In the genomic region with DNA sequence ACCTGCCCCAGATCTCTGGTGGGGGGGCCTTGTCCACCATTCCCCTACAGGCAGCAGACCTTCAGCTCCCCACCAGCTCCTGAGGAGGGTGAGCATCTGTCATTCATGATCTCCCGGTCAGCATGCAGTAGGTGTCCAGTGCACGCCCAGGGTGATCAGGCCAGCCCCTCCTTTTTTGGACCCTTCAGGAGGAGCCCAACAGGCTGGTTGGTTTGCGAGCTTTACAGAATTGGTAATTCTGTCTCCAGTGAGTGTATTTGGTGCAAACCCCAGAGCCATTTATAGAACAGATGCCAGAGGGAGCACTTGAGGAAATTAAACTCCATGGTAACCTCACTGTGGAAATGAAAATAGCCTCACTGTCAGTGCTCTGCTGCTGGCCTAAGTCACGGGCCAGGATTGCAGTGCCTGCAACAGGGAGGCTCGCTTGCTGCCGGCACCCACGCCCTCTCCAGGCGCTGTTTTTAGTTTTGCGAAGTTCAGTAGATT, we compare ENCODE assay signal across 8 cellular contexts. TPM values are rescaled to one million over a fixed set of nuclear protein-coding genes. Genes with fewer than 3 reads are reported as not detected.
DNase-seq lines count a peak whose midpoint lies in the region; ATAC-seq and TF ChIP-seq lines count a peak whose summit lies in the region.

No MANE protein-coding gene starts in this region.

- no peak for TF ChIP-seq POLR2A in prostate gland (IDR thresholded peaks at IDR 0.05)

- DNase-seq in ELR (ENCODE audit: low read depth) = peak; percentile 12
- peak; percentile 66 for DNase-seq in NCI-H82 (lab: John Stamatoyannopoulos, UW)
- peak; percentile 63 for DNase-seq in fibroblast of villous mesenchyme (ENCODE audit: low read depth)
- DNase-seq in prostate gland (ENCODE audit: low spot score) = no peak
- no peak for DNase-seq in T-helper 9 cell
- no peak for DNase-seq in stimulated activated CD4-positive, alpha-beta T cell treated with anti-CD3 and anti-CD28 coated beads, Interleukin-12 subunit alpha, Interleukin-12 subunit beta, amount 100 ng/mL, for 4 hours
- DNase-seq in CD1c-positive myeloid dendritic cell (ENCODE audit: extremely low spot score) = no peak

- peaks cover 22% of the 10 kb centered on the region for H3K4me1 ChIP-seq in prostate gland (replicated peaks)

- intact Hi-C loops in prostate gland (cut with DNase I) = loop anchor here (2.0 kb wide), 1 partner anchor 23 kb away; the partner anchor contains the start of gene WNK2

- H3K9me3 ChIP-seq in prostate gland = no peaks in the 10 kb centered on the region

- H3K4me3 ChIP-seq in fibroblast of villous mesenchyme (ENCODE audit: low read depth, low read length) (no peak overlapping the region), prostate gland (no peak overlapping the region)

- TF ChIP-seq CTCF in fibroblast of villous mesenchyme (IDR thresholded peaks at IDR 0.05; ENCODE audit: insufficient read depth, low read depth, low read length) = no peak
- TF ChIP-seq CTCF in prostate gland (IDR thresholded peaks at IDR 0.05) = no peak

- 17% methylated on average over 9 of the region's 9 CpGs for WGBS in prostate gland

- no peak for ATAC-seq in HG02571 (IDR thresholded peaks at IDR 0.05; ENCODE audit: unreplicated experiment)

- no peaks in the 10 kb centered on the region for H3K27me3 ChIP-seq in prostate gland (replicated peaks; ENCODE audit: insufficient read depth)

- no peaks in the 10 kb centered on the region for H3K36me3 ChIP-seq in prostate gland

- H3K27ac ChIP-seq in prostate gland = peak overlapping the region; percentile 38 to 50

RNA-seq across cellular contexts. Expression of gene WNK2, which starts 23.4 kb away (rescaled TPM):
- not detected in 2 replicates for total RNA-seq in fibroblast of villous mesenchyme
- 100 to 1,000 TPM in 1 of 2 donors, 10 to 100 TPM in 1; 77.9 to 136 TPM for total RNA-seq in prostate gland

Comparison
In these comparisons a context has a peak if more than half of its experiments do, and no peak if none do; other contexts are left out.
1. DNase-seq: peak in ELR (single experiment), NCI-H82 (single experiment) and fibroblast of villous mesenchyme (single experiment); none in prostate gland (single experiment), T-helper 9 cell (single experiment), stimulated activated CD4-positive, alpha-beta T cell treated with anti-CD3 and anti-CD28 coated beads, Interleukin-12 subunit alpha, Interleukin-12 subunit beta, amount 100 ng/mL, for 4 hours (single experiment) and CD1c-positive myeloid dendritic cell (single experiment).
2. RNA of gene WNK2, which starts 23.4 kb away (total RNA-seq): 77.9 to 136 TPM in prostate gland; not detected in fibroblast of villous mesenchyme; every median in the first group is over 10 times any median in the second.